In genomic region chr12:40032433-40033259, GRCh38 we compare ENCODE assay signal across 1 cellular context.
TF ChIP-seq lines count a peak whose summit lies in the region.

No MANE protein-coding gene starts in this region.

TF ChIP-seq in H1, 55 proteins besides CTCF, POLR2A, EP300 and RAD21 (continued from another document):
- peak; percentile 44 to 81; a peak in 1 of 4 replicates for TF ChIP-seq HDAC2 (IDR thresholded peaks at IDR 0.05; ENCODE audit: borderline replicate concordance in 1 of 2, low read depth in 2 of 2, low read length in 2 of 2)
- TF ChIP-seq PHF8 (conservative IDR thresholded peaks at IDR 0.05; ENCODE audit: low read depth, low read length): no peak
- TF ChIP-seq TEAD4 (IDR thresholded peaks at IDR 0.05; ENCODE audit: low read depth, low read length): peak; percentile 93
- peak; percentile 75; the same call in 1 of the 2 replicates for TF ChIP-seq SP1 (IDR thresholded peaks at IDR 0.05; ENCODE audit: low read depth, low read length)
- TF ChIP-seq CEBPB (IDR thresholded peaks at IDR 0.05; ENCODE audit: low read depth, low read length): peak; percentile 17; the same call in 1 of the 2 replicates
TF ChIP-seq in H1: peak in this region for 7.
